ENCODE assay signal across 28 cellular contexts in the genomic region with DNA sequence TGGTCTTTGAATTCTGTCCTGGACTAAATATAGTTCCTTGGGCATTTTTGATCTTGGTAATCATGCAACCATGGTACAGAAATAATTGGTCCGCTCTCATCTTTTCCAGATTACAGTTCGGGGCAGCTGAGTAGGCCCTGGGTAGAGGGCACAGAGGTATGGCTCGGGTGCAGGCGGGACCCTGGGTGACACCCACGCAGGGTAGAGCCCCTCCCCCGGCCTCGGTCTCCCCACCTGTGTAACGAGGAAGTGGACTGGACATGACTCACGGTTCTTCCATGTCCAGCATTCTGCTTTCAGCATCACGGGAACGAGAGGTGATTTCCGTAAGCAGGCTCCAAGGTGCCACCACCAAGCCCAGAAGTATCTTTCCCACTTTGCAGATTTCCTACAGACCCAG.
DNase-seq lines count a peak whose midpoint lies in the region; ATAC-seq and TF ChIP-seq lines count a peak whose summit lies in the region.
"Had no signal": no experiment of that assay in that cellular context is flagged by ENCODE, and none has a peak within 500 bp of the region (broad histone marks: within the 10 kb centered on the region; RNA-seq: fewer than 3 reads in every experiment).

No MANE protein-coding gene starts in this region.

- no peak for TF ChIP-seq CTCF in uterus (IDR thresholded peaks at IDR 0.05)
- TF ChIP-seq CTCF in WERI-Rb-1 (IDR thresholded peaks at IDR 0.05; ENCODE audit: low read depth, low read length), result no peak

- DNase-seq in activated naive CD4-positive, alpha-beta T cell treated with anti-CD3 and anti-CD28 coated beads, Interleukin-2, amount 50 U/mL, for 16 hours, result peak; percentile 9
- DNase-seq in activated naive CD4-positive, alpha-beta T cell treated with Interleukin-2 at 50 U/mL for 16 hours, result no peak
- DNase-seq in ecto neural progenitor cell (ENCODE audit: low spot score), result peak; percentile 27
- DNase-seq in posterior vena cava (ENCODE audit: low spot score), result peak; percentile 43
- peak; percentile 13 for DNase-seq in uterus
- no peak for DNase-seq in NCI-H524 treated with DMSO at 0.1 percent for 48 hours (lab: John Stamatoyannopoulos, UW)
- DNase-seq in WERI-Rb-1, result no peak
- DNase-seq: AML-193; CD4-positive, alpha-beta memory T cell; COR-L47; DMS53; HFFc6; NCI-H1105 treated with DMSO at 0.1 percent for 48 hours; NCI-H146; NCI-H1930; NCI-H2107; NCI-H524; NCI-H774; PC-3; SJCRH30 had no signal

- H3K27me3 ChIP-seq in uterus (no peaks in the 10 kb centered on the region), WERI-Rb-1 (ENCODE audit: insufficient read depth, low read depth, severe bottlenecking) (no peaks in the 10 kb centered on the region)
- H3K27me3 ChIP-seq: BLaER1 treated with 17β-estradiol and CSF1 and Interleukin-3, amounts not matched to agents 10 nM and 100 nM had no signal

- H3K4me1 ChIP-seq in uterus, result peaks cover 0 to 1% of the 10 kb centered on the region in 2 donors
- H3K4me1 ChIP-seq: HAP-1, SJCRH30 had no signal

- intact Hi-C loops in posterior vena cava (cut with DNase I), result no loop called here
- intact Hi-C loops in uterus (cut with DNase I; ENCODE audit: low total_unique reads), result loop anchor here (10.0 kb wide), 1 partner anchor 105 kb away; no protein-coding TSS in a partner anchor

- H3K36me3 ChIP-seq in uterus, result no peaks in the 10 kb centered on the region
- H3K36me3 ChIP-seq in WERI-Rb-1, result no peaks in the 10 kb centered on the region
- H3K36me3 ChIP-seq: BLaER1 treated with 17β-estradiol and CSF1 and Interleukin-3, amounts not matched to agents 10 nM and 100 nM; HAP-1; SJCRH30 had no signal

- H3K27ac ChIP-seq in uterus, result no peak overlapping the region
- H3K27ac ChIP-seq in WERI-Rb-1, result no peak overlapping the region
- H3K27ac ChIP-seq: BLaER1 treated with 17β-estradiol and CSF1 and Interleukin-3, amounts not matched to agents 10 nM and 100 nM; SJCRH30 had no signal

- no peaks in the 10 kb centered on the region for H3K9me3 ChIP-seq in uterus
- H3K9me3 ChIP-seq in WERI-Rb-1 (ENCODE audit: severe bottlenecking), result no peaks in the 10 kb centered on the region
- H3K9me3 ChIP-seq: A549; BLaER1 treated with 17β-estradiol and CSF1 and Interleukin-3, amounts not matched to agents 10 nM and 100 nM; HAP-1; SJCRH30 had no signal

- H3K4me3 ChIP-seq in uterus (no peak overlapping the region), WERI-Rb-1 (ENCODE audit: low read depth, low read length) (no peak overlapping the region)
- H3K4me3 ChIP-seq: A549; BLaER1 treated with 17β-estradiol and CSF1 and Interleukin-3, amounts not matched to agents 10 nM and 100 nM; GM12878; GM23338; HAP-1; K562; SJCRH30 had no signal

- ATAC-seq in GM21825 (IDR thresholded peaks at IDR 0.05; ENCODE audit: unreplicated experiment), result no peak
- ATAC-seq: A549, GM12878, GM23338, K562, PC-3, Right ventricle myocardium inferior had no signal

- TF ChIP-seq POLR2A in uterus (IDR thresholded peaks at IDR 0.05), result no peak

Comparison
In these comparisons a context has a peak if more than half of its experiments do, and no peak if none do; other contexts are left out.
1. DNase-seq: peak in activated naive CD4-positive, alpha-beta T cell treated with anti-CD3 and anti-CD28 coated beads, Interleukin-2, amount 50 U/mL, for 16 hours (single experiment), ecto neural progenitor cell (single experiment), posterior vena cava (single experiment) and uterus (2 of 2); none in activated naive CD4-positive, alpha-beta T cell treated with Interleukin-2 at 50 U/mL for 16 hours (single experiment), NCI-H524 treated with DMSO at 0.1 percent for 48 hours (single experiment) and WERI-Rb-1 (single experiment).